17 cellular contexts compared by ENCODE assay signal in the genomic region with DNA sequence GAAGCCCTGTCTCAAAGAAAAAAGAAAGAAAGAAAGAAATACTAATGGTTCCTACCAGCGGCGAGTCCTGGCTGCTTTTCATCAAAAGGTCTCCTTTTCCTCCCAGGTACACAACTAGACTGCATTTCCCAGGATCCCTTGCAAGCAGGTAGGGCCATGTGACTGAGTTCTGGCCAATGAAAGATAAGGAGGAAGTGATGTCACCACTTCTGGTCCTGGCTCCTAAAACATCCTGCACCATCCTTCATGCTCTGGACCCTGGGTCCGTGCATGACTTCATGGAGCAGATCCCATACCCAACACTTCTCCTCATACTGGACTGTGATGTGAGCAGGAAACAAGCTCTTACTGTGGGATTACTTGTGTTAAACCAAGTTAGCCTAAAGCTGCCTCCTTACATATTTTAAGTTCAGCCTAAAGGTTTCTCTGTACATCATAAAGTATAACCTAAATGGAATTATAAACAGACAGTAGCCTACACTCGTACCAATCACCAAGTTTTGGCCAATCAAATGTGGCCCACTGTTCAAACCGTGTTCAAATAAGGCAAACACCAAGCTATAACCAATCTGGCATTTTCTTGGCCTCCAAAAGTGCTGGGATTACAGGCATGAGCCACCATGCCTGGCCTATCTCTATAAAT. TPM values are rescaled to one million over a fixed set of nuclear protein-coding genes. Genes with fewer than 3 reads are reported as not detected.
A peak's percentile ranks its signal among the peaks of the same experiment; 100 is the strongest.
DNase-seq lines count a peak whose midpoint lies in the region; ATAC-seq and TF ChIP-seq lines count a peak whose summit lies in the region.
"Had no signal": no experiment of that assay in that cellular context is flagged by ENCODE, and none has a peak within 500 bp of the region (broad histone marks: within the 10 kb centered on the region; RNA-seq: fewer than 3 reads in every experiment).

No MANE protein-coding gene starts in this region.

- H3K27me3 Mint-ChIP-seq in stimulated activated naive CD8-positive, alpha-beta T cell treated with anti-CD3 and anti-CD28 coated beads, Interleukin-15, amount 100 ng/mL, for 72 hours, result peaks cover 9% of the 10 kb centered on the region
- peaks cover 14% of the 10 kb centered on the region for H3K27me3 Mint-ChIP-seq in WTC11 (ENCODE audit: low read depth)

- CTCF ChIA-PET in WTC11 (lab: Charles Lee), result no interaction called here

- WGBS in heart right ventricle, 2 donors, result 89 to 92% methylated on average over 5 of the region's 5 CpGs

- POLR2A ChIA-PET in WTC11 (lab: Charles Lee), result no interaction called here

- peak overlapping the region in 1 of 2 donors; percentile 65 for H3K27ac Mint-ChIP-seq in stimulated activated naive CD8-positive, alpha-beta T cell treated with anti-CD3 and anti-CD28 coated beads, Interleukin-15, amount 100 ng/mL, for 72 hours
- no peak overlapping the region for H3K27ac Mint-ChIP-seq in WTC11

- peak; percentile 6 for DNase-seq in stimulated activated naive CD8-positive, alpha-beta T cell treated with anti-CD3 and anti-CD28 coated beads, Interleukin-15, Interleukin-2, amounts not matched to agents 100 U/mL and 50 U/mL, for 24 hours
- DNase-seq in stimulated activated naive CD8-positive, alpha-beta T cell treated with anti-CD3 and anti-CD28 coated beads, Interleukin-15, amount 100 ng/mL, for 72 hours, result no peak
- DNase-seq in NCI-H2171 (lab: John Stamatoyannopoulos, UW) (peak; percentile 47), WTC11 (ENCODE audit: low spot score) (no peak), activated T-cell treated with anti-CD3 and anti-CD28 coated beads for 4 hours (no peak), pons (ENCODE audit: low spot score) (no peak), heart right ventricle (no peak)
- DNase-seq: activated gamma-delta T cell treated with Interleukin-2 at 50 U/mL for 16 hours; anterior cingulate cortex; Calu3; gastrocnemius medialis; NCI-H187 treated with DMSO at 0.1 percent for 48 hours; occipital lobe; sigmoid colon; stimulated activated CD4-positive, alpha-beta T cell treated with anti-CD3 and anti-CD28 coated beads, Interleukin-4, amount 100 ng/mL, for 24 hours; trophoblast cell had no signal

- H3K4me3 ChIP-seq in heart right ventricle, result no peak overlapping the region
- H3K4me3 ChIP-seq: gastrocnemius medialis, sigmoid colon had no signal

- H3K36me3 Mint-ChIP-seq in WTC11, result peaks cover 12% of the 10 kb centered on the region

- H3K9me3 Mint-ChIP-seq in stimulated activated naive CD8-positive, alpha-beta T cell treated with anti-CD3 and anti-CD28 coated beads, Interleukin-15, amount 100 ng/mL, for 72 hours, result peaks cover 6 to 8% of the 10 kb centered on the region in 2 donors
- peaks cover 15% of the 10 kb centered on the region for H3K9me3 Mint-ChIP-seq in WTC11

- H3K4me3 Mint-ChIP-seq in stimulated activated naive CD8-positive, alpha-beta T cell treated with anti-CD3 and anti-CD28 coated beads, Interleukin-15, amount 100 ng/mL, for 72 hours, result no peak overlapping the region
- no peak overlapping the region for H3K4me3 Mint-ChIP-seq in WTC11

- H3K9me3 ChIP-seq in heart right ventricle, result peaks cover 0 to 8% (median 0%) of the 10 kb centered on the region in 11 donors
- H3K9me3 ChIP-seq: gastrocnemius medialis, sigmoid colon had no signal

- no peaks in the 10 kb centered on the region for H3K36me3 ChIP-seq in heart right ventricle
- H3K36me3 ChIP-seq: gastrocnemius medialis, sigmoid colon had no signal

- peak; percentile 68 for ATAC-seq in stimulated activated naive CD8-positive, alpha-beta T cell treated with anti-CD3 and anti-CD28 coated beads, Interleukin-15, Interleukin-2, amounts not matched to agents 100 U/mL and 50 U/mL, for 24 hours
- ATAC-seq in stimulated activated naive CD8-positive, alpha-beta T cell treated with anti-CD3 and anti-CD28 coated beads, Interleukin-15, amount 100 ng/mL, for 72 hours, result no peak
- no peak; the same call in 1 of the 2 replicates for ATAC-seq in WTC11
- no peak for ATAC-seq in GM18505 (IDR thresholded peaks at IDR 0.05; ENCODE audit: unreplicated experiment)
- ATAC-seq in heart right ventricle, result no peak
- ATAC-seq: gastrocnemius medialis had no signal

- TF ChIP-seq CTCF in WTC11 (IDR thresholded peaks at IDR 0.05) (no peak), heart right ventricle (IDR thresholded peaks at IDR 0.05) (no peak)

- intact Hi-C loops in heart right ventricle (cut with DNase I), result no loop called here

- H3K4me1 ChIP-seq in heart right ventricle, result no peaks in the 10 kb centered on the region
- H3K4me1 ChIP-seq: gastrocnemius medialis, sigmoid colon had no signal

- no peak for TF ChIP-seq POLR2A in GM18505 (IDR thresholded peaks at IDR 0.05; ENCODE audit: borderline replicate concordance, extremely low read depth, insufficient read depth, insufficient read length)

- H3K27ac ChIP-seq in heart right ventricle, result no peak overlapping the region
- H3K27ac ChIP-seq: gastrocnemius medialis, sigmoid colon had no signal

- H3K27me3 ChIP-seq in heart right ventricle, result peaks cover 0 to 6% (median 0%) of the 10 kb centered on the region in 7 donors

- H3K4me1 Mint-ChIP-seq in stimulated activated naive CD8-positive, alpha-beta T cell treated with anti-CD3 and anti-CD28 coated beads, Interleukin-15, amount 100 ng/mL, for 72 hours, result no peaks in the 10 kb centered on the region
- H3K4me1 Mint-ChIP-seq in WTC11, result peaks cover 6% of the 10 kb centered on the region

TF ChIP-seq in WTC11, 78 proteins besides CTCF, POLR2A, EP300 and RAD21 (continues in another document):
- TF ChIP-seq, protein P1, sequence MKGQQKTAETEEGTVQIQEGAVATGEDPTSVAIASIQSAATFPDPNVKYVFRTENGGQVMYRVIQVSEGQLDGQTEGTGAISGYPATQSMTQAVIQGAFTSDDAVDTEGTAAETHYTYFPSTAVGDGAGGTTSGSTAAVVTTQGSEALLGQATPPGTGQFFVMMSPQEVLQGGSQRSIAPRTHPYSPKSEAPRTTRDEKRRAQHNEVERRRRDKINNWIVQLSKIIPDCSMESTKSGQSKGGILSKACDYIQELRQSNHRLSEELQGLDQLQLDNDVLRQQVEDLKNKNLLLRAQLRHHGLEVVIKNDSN (CRISPR knock-in tag; IDR thresholded peaks at IDR 0.05), result peak; percentile 87
- no peak for TF ChIP-seq SMAD4 (CRISPR knock-in tag; IDR thresholded peaks at IDR 0.05)
- TF ChIP-seq GABPB1 (CRISPR knock-in tag; IDR thresholded peaks at IDR 0.05), result no peak
- TF ChIP-seq, protein P2, sequence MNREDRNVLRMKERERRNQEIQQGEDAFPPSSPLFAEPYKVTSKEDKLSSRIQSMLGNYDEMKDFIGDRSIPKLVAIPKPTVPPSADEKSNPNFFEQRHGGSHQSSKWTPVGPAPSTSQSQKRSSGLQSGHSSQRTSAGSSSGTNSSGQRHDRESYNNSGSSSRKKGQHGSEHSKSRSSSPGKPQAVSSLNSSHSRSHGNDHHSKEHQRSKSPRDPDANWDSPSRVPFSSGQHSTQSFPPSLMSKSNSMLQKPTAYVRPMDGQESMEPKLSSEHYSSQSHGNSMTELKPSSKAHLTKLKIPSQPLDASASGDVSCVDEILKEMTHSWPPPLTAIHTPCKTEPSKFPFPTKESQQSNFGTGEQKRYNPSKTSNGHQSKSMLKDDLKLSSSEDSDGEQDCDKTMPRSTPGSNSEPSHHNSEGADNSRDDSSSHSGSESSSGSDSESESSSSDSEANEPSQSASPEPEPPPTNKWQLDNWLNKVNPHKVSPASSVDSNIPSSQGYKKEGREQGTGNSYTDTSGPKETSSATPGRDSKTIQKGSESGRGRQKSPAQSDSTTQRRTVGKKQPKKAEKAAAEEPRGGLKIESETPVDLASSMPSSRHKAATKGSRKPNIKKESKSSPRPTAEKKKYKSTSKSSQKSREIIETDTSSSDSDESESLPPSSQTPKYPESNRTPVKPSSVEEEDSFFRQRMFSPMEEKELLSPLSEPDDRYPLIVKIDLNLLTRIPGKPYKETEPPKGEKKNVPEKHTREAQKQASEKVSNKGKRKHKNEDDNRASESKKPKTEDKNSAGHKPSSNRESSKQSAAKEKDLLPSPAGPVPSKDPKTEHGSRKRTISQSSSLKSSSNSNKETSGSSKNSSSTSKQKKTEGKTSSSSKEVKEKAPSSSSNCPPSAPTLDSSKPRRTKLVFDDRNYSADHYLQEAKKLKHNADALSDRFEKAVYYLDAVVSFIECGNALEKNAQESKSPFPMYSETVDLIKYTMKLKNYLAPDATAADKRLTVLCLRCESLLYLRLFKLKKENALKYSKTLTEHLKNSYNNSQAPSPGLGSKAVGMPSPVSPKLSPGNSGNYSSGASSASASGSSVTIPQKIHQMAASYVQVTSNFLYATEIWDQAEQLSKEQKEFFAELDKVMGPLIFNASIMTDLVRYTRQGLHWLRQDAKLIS (CRISPR knock-in tag; IDR thresholded peaks at IDR 0.05; ENCODE audit: borderline replicate concordance), result no peak
- TF ChIP-seq CDX4 (CRISPR knock-in tag; IDR thresholded peaks at IDR 0.05; ENCODE audit: borderline replicate concordance), result no peak
- TF ChIP-seq, protein P3, sequence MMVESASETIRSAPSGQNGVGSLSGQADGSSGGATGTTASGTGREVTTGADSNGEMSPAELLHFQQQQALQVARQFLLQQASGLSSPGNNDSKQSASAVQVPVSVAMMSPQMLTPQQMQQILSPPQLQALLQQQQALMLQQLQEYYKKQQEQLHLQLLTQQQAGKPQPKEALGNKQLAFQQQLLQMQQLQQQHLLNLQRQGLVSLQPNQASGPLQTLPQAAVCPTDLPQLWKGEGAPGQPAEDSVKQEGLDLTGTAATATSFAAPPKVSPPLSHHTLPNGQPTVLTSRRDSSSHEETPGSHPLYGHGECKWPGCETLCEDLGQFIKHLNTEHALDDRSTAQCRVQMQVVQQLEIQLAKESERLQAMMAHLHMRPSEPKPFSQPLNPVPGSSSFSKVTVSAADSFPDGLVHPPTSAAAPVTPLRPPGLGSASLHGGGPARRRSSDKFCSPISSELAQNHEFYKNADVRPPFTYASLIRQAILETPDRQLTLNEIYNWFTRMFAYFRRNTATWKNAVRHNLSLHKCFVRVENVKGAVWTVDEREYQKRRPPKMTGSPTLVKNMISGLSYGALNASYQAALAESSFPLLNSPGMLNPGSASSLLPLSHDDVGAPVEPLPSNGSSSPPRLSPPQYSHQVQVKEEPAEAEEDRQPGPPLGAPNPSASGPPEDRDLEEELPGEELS (CRISPR knock-in tag; IDR thresholded peaks at IDR 0.05), result no peak

RNA-seq across cellular contexts. Expression of gene FUBP3, which starts 30.2 kb away (rescaled TPM):
- total RNA-seq in WTC11 (2021), result 68.4 to 83.0 TPM (median 69.6 TPM) in 3 replicates
- 10 to 100 TPM; 20.5 to 40.3 (median 27.7) TPM for total RNA-seq in heart right ventricle
- 10 to 100 TPM; 16.8 to 19.4 TPM for polyA plus RNA-seq in heart right ventricle

Comparison
In these comparisons a context has a peak if more than half of its experiments do, and no peak if none do; other contexts are left out.
1. DNase-seq: peak in stimulated activated naive CD8-positive, alpha-beta T cell treated with anti-CD3 and anti-CD28 coated beads, Interleukin-15, Interleukin-2, amounts not matched to agents 100 U/mL and 50 U/mL, for 24 hours (single experiment) and NCI-H2171 (single experiment); none in stimulated activated naive CD8-positive, alpha-beta T cell treated with anti-CD3 and anti-CD28 coated beads, Interleukin-15, amount 100 ng/mL, for 72 hours (0 of 2), WTC11 (single experiment), activated T-cell treated with anti-CD3 and anti-CD28 coated beads for 4 hours (single experiment), pons (single experiment) and heart right ventricle (0 of 2).